1 cellular context compared by ENCODE assay signal in the genomic region with DNA sequence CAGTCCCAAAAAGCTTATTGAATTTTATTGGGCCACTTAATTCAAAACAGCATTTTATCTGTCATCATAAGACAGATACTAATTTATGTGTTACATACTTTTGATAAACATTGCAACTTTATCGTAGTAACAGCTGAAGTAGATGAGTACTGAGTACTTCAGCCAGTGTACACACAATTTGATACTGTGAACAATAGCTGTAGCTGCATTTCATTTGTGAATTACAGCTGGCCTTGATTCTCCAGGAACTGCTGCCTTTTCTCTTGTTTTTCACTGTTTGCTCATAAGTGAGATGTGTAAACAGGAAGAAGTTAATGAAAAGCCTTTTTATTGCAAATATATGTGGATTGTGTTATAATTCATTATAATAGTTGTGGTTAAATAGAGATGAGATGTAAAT.
TF ChIP-seq lines count a peak whose summit lies in the region.

No MANE protein-coding gene starts in this region.

TF ChIP-seq in SK-N-SH treated with all-trans-retinoic acid at 6 μM for 48 hours, 23 proteins besides CTCF, POLR2A, EP300 and RAD21 (continued from another document):
- TF ChIP-seq, protein P1, sequence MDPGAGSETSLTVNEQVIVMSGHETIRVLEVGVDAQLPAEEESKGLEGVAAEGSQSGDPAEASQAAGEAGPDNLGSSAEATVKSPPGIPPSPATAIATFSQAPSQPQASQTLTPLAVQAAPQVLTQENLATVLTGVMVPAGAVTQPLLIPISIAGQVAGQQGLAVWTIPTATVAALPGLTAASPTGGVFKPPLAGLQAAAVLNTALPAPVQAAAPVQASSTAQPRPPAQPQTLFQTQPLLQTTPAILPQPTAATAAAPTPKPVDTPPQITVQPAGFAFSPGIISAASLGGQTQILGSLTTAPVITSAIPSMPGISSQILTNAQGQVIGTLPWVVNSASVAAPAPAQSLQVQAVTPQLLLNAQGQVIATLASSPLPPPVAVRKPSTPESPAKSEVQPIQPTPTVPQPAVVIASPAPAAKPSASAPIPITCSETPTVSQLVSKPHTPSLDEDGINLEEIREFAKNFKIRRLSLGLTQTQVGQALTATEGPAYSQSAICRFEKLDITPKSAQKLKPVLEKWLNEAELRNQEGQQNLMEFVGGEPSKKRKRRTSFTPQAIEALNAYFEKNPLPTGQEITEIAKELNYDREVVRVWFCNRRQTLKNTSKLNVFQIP (CRISPR knock-in tag; IDR thresholded peaks at IDR 0.05; ENCODE audit: borderline replicate concordance, low read depth) = no peak
- no peak for TF ChIP-seq TSHZ2 (CRISPR knock-in tag; IDR thresholded peaks at IDR 0.05)
- TF ChIP-seq RARB (CRISPR knock-in tag; IDR thresholded peaks at IDR 0.05) = no peak
- TF ChIP-seq ZNF8 (CRISPR knock-in tag; IDR thresholded peaks at IDR 0.05) = no peak
- no peak for TF ChIP-seq PPARA (CRISPR knock-in tag; IDR thresholded peaks at IDR 0.05; ENCODE audit: borderline replicate concordance)
- TF ChIP-seq ESRRG (CRISPR knock-in tag; IDR thresholded peaks at IDR 0.05) = no peak
- TF ChIP-seq ISL1 (CRISPR knock-in tag; IDR thresholded peaks at IDR 0.05) = no peak
